ENCODE assay signal across 2 cellular contexts in genomic region chr1:87408665-87409248, GRCh38.
TF ChIP-seq lines count a peak whose summit lies in the region.

No MANE protein-coding gene starts in this region.

TF ChIP-seq in HepG2, 621 proteins besides CTCF, POLR2A, EP300 and RAD21:
- no peak for TF ChIP-seq ZNF496 (CRISPR knock-in tag; IDR thresholded peaks at IDR 0.05; ENCODE audit: insufficient replicate concordance)
- TF ChIP-seq MAFF (IDR thresholded peaks at IDR 0.05; ENCODE audit: low read depth, low read length) = peak; percentile 94
- TF ChIP-seq NCOA5 (CRISPR knock-in tag; IDR thresholded peaks at IDR 0.05) = no peak
- TF ChIP-seq MAFK (conservative IDR thresholded peaks at IDR 0.05 in 1 of 2, IDR thresholded peaks at IDR 0.05 in 1 of 2; ENCODE audit: low read length in 2 of 2) = peak; percentile 89 to 93

TF ChIP-seq in H1, 55 proteins besides CTCF, POLR2A, EP300 and RAD21 (continued from another document):
- TF ChIP-seq, protein P1, sequence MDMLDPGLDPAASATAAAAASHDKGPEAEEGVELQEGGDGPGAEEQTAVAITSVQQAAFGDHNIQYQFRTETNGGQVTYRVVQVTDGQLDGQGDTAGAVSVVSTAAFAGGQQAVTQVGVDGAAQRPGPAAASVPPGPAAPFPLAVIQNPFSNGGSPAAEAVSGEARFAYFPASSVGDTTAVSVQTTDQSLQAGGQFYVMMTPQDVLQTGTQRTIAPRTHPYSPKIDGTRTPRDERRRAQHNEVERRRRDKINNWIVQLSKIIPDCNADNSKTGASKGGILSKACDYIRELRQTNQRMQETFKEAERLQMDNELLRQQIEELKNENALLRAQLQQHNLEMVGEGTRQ (IDR thresholded peaks at IDR 0.05; ENCODE audit: low read length) = no peak
